23 cellular contexts compared by ENCODE assay signal in genomic region chr20:4725263-4725550, GRCh38. TPM values are rescaled to one million over a fixed set of nuclear protein-coding genes. Genes with fewer than 3 reads are reported as not detected.
"Had no signal": no experiment of that assay in that cellular context is flagged by ENCODE, and none has a peak within 500 bp of the region (broad histone marks: within the 10 kb centered on the region; RNA-seq: fewer than 3 reads in every experiment).

No MANE protein-coding gene starts in this region.

- H3K36me3 ChIP-seq: esophagus squamous epithelium, gastrocnemius medialis, heart right ventricle, left lung, lower lobe of right lung had no signal

- DNase-seq: dermis blood vessel endothelial cell; effector CD4-positive, alpha-beta T cell; effector memory CD4-positive, alpha-beta T cell; erythroblast; esophagus squamous epithelium; foreskin fibroblast; foreskin melanocyte; gastrocnemius medialis; glutamatergic neuron; heart right ventricle; left cardiac atrium; left lung; left ventricle myocardium superior; lower lobe of right lung; mesendoderm; midbrain had no signal

- H3K27ac ChIP-seq: coronary artery, dorsolateral prefrontal cortex, epithelial cell of prostate, esophagus squamous epithelium, gastrocnemius medialis, heart right ventricle, left lung, lower lobe of right lung had no signal

- ATAC-seq: esophagus mucosa, gastrocnemius medialis, heart right ventricle, left cardiac atrium, left lung, left ventricle myocardium superior, lower lobe of right lung had no signal

- H3K27me3 ChIP-seq: dorsolateral prefrontal cortex, gastrocnemius medialis, heart right ventricle, left lung had no signal

- H3K9me3 ChIP-seq: esophagus squamous epithelium, gastrocnemius medialis, heart right ventricle, left lung, lower lobe of right lung had no signal

- H3K4me3 ChIP-seq: coronary artery, dorsolateral prefrontal cortex, esophagus squamous epithelium, gastrocnemius medialis, heart right ventricle, left lung, lower lobe of right lung had no signal

RNA-seq across cellular contexts. Expression of gene PRND, which starts 3.5 kb away (rescaled TPM):
- total RNA-seq: esophagus mucosa, esophagus squamous epithelium, gastrocnemius medialis, kidney epithelial cell, left cardiac atrium, left lung, left ventricle myocardium superior, lower lobe of right lung, mucosa of gallbladder had no signal
- polyA plus RNA-seq: heart right ventricle, keratinocyte had no signal
